In the genomic region with DNA sequence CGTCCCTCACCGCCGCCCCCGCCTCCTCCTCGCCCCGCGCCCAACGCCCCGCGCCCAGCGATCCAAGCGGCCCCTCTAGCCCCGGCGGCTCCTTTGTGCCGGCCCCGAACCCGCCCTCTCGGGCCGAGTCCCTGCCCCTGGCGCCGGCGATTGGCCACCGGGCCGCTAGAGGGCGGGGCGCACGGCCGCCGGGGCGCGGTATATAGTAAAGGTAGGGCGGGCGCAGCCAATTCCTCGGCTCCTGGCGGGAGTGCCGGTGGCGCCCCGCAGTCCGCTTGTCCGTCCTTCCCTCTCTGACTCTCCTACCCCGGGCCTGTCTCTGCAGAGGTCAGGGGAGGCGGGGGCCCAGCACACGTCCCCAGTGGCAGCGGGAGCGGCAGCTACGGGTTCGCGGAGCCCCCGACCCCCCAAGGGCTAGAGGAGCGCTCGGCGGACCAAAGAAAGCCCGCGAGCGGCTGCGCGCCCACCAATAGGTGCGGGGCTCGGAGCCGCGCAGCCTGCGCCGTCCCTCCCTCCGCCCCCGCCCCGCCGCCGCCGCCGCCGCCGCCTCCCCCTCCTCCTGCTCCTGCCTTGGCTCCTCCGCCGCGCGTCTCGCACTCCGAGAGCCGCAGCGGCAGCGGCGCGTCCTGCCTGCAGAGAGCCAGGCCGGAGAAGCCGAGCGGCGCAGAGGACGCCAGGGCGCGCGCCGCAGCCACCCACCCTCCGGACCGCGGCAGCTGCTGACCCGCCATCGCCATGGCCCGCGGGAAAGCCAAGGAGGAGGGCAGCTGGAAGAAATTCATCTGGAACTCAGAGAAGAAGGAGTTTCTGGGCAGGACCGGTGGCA, we compare ENCODE assay signal across 8 cellular contexts. TPM values are rescaled to one million over a fixed set of nuclear protein-coding genes. Genes with fewer than 3 reads are reported as not detected.
DNase-seq lines count a peak whose midpoint lies in the region; ATAC-seq and TF ChIP-seq lines count a peak whose summit lies in the region.

A gene (plus strand): TSS at position 596 of the 826 bp plus-strand sequence. CDS start 140 bp downstream, at position 736.

- no peaks in the 10 kb centered on the region for H3K79me2 ChIP-seq in Karpas-422 (ENCODE audit: low read length)

- H2AFZ ChIP-seq in Karpas-422 (ENCODE audit: low read length), result peak within 1 kb of the TSS; percentile 62; the same call in 1 of the 2 replicates

- H4K20me1 ChIP-seq in Karpas-422 (ENCODE audit: insufficient read depth, low read depth, low read length), result no peaks in the 10 kb centered on the region

- H3K4me3 Mint-ChIP-seq in activated T-helper 17 cell treated with anti-CD3 and anti-CD28 coated beads, Interleukin-2, amount 50 U/mL, for 72 hours, result peak within 1 kb of the TSS; percentile 88
- peak within 1 kb of the TSS; percentile 93 for H3K4me3 Mint-ChIP-seq in natural killer cell

- peaks cover 5% of the 10 kb centered on the region for H3K4me1 ChIP-seq in Karpas-422 (ENCODE audit: low read length)

- H3K9ac ChIP-seq in Karpas-422 (ENCODE audit: low read length), result no peak within 1 kb of the TSS

- H3K27me3 ChIP-seq in Karpas-422 (ENCODE audit: low read length), result no peaks in the 10 kb centered on the region

- H3K4me3 ChIP-seq in Karpas-422 (ENCODE audit: low read length) (peak within 1 kb of the TSS; percentile 61; the same call in 1 of the 2 replicates), fibroblast of mammary gland (ENCODE audit: control insufficient read depth, low read depth, low read length) (peak within 1 kb of the TSS; percentile 63)

- peaks cover 11% of the 10 kb centered on the region for H3K27me3 Mint-ChIP-seq in activated T-helper 17 cell treated with anti-CD3 and anti-CD28 coated beads, Interleukin-2, amount 50 U/mL, for 72 hours
- peaks cover 0 to 7% of the 10 kb centered on the region in 2 donors for H3K27me3 Mint-ChIP-seq in natural killer cell (ENCODE audit: low read depth in 2 of 2)

- ATAC-seq in GM21825 (IDR thresholded peaks at IDR 0.05; ENCODE audit: unreplicated experiment) (peak; percentile 80), natural killer cell (peak; percentile 90 to 96 (median 92))
- peak; percentile 90 for ATAC-seq in activated T-helper 17 cell treated with anti-CD3 and anti-CD28 coated beads, Interleukin-2, amount 50 U/mL, for 72 hours (replicated peaks)

- H3K9me2 ChIP-seq in Karpas-422 (replicated peaks; ENCODE audit: insufficient read depth, low read length), result no peaks in the 10 kb centered on the region

- H3K9me3 Mint-ChIP-seq in activated T-helper 17 cell treated with anti-CD3 and anti-CD28 coated beads, Interleukin-2, amount 50 U/mL, for 72 hours, result no peaks in the 10 kb centered on the region
- no peaks in the 10 kb centered on the region for H3K9me3 Mint-ChIP-seq in natural killer cell

- H3K36me3 ChIP-seq in Karpas-422 (ENCODE audit: insufficient read depth, low read length), result no peaks in the 10 kb centered on the region

- H3K4me2 ChIP-seq in Karpas-422 (ENCODE audit: low read depth, low read length, poor library complexity, severe bottlenecking), result peak within 1 kb of the TSS; percentile 69

- H3K27ac Mint-ChIP-seq in activated T-helper 17 cell treated with anti-CD3 and anti-CD28 coated beads, Interleukin-2, amount 50 U/mL, for 72 hours, result peak within 1 kb of the TSS; percentile 86
- H3K27ac Mint-ChIP-seq in natural killer cell, result peak within 1 kb of the TSS; percentile 71 to 78

- H3K36me3 Mint-ChIP-seq in activated T-helper 17 cell treated with anti-CD3 and anti-CD28 coated beads, Interleukin-2, amount 50 U/mL, for 72 hours (ENCODE audit: low read depth), result peaks cover 45% of the 10 kb centered on the region
- no peaks in the 10 kb centered on the region for H3K36me3 Mint-ChIP-seq in natural killer cell

- H3K4me1 Mint-ChIP-seq in activated T-helper 17 cell treated with anti-CD3 and anti-CD28 coated beads, Interleukin-2, amount 50 U/mL, for 72 hours, result peaks cover 22% of the 10 kb centered on the region
- H3K4me1 Mint-ChIP-seq in natural killer cell, result peaks cover 42 to 54% of the 10 kb centered on the region in 2 donors

- intact Hi-C loops in natural killer cell (cut with micrococcal nuclease), result loop anchor here (10.0 kb wide), 1 partner anchor 258 kb away; a partner anchor contains a TSS

- no peak within 1 kb of the TSS for H3K27ac ChIP-seq in Karpas-422 (ENCODE audit: low read length)

- TF ChIP-seq CTCF in fibroblast of mammary gland (conservative IDR thresholded peaks at IDR 0.05; ENCODE audit: control insufficient read depth, insufficient read depth, low read depth, low read length) (no peak), natural killer cell (IDR thresholded peaks at IDR 0.05) (peak; percentile 45)

- H3K9me3 ChIP-seq in Karpas-422 (ENCODE audit: low read length), result no peaks in the 10 kb centered on the region

- DNase-seq in EH (ENCODE audit: low read depth) (peak; percentile 84), Karpas-422 (peak; percentile 86), RKO (ENCODE audit: low spot score) (peak; percentile 83), fibroblast of mammary gland (ENCODE audit: low read depth) (peak; percentile 65), natural killer cell (peak; percentile 82)
- DNase-seq in stimulated activated naive CD4-positive, alpha-beta T cell treated with Interleukin-2 at 50 U/mL for 16 hours (lab: John Stamatoyannopoulos, UW), result peak; percentile 79

RNA-seq across cellular contexts. Expression of the gene that starts here (rescaled TPM):
- not detected in 2 replicates for total RNA-seq in Karpas-422 (2014; rRNA removed; shearing (Covaris generic); ENCODE audit: low replicate concordance)
- 10 to 100 TPM in 1 of 2 donors, 1 to 10 TPM in 1; 3.4 to 51.8 TPM for total RNA-seq in activated T-helper 17 cell treated with anti-CD3 and anti-CD28 coated beads, Interleukin-2, amount 50 U/mL, for 72 hours
- total RNA-seq in natural killer cell, result 10 to 100 TPM in 1 of 3 donors, 1 to 10 TPM in 2; 3.4 to 10.4 (median 4.9) TPM

Comparison
In these comparisons a context has a peak if more than half of its experiments do, and no peak if none do; other contexts are left out.
1. Peak in DNase-seq, H3K4me3 ChIP-seq and H3K4me2 ChIP-seq in Karpas-422; RNA of the gene not detected or under 1 TPM.